ENCODE assay signal across 8 cellular contexts in the genomic region with DNA sequence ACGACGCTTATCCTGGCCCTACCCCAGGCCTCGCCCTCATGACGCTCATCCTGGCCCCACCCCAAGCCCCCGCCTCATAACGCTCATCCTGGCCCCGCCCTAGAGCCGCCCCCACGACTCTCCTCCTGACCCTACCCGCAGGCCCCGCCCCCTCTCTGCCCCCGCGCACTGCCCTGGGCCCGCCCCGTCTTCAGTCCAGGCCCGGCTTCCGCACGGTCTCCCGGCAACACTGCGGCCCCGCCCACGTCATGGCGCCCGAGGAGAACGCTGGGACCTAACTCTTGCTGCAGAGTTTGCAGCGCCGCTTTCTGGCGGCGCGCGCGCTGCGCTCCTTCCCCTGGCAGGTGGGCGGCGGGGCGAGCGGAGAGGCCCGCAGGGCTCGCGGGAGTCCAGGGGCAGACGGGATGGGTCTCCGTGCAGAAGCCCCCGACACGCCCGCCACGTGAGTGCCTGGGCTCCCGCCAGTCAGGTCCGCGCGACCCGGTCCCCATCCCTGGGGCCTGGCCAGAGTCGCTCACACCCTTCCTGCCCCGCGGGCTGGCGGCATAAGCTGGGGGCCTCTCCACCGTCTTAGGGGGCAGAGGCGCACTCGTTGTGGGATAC. TPM values are rescaled to one million over a fixed set of nuclear protein-coding genes. Genes with fewer than 3 reads are reported as not detected.
DNase-seq lines count a peak whose midpoint lies in the region; ATAC-seq and TF ChIP-seq lines count a peak whose summit lies in the region.

No MANE protein-coding gene starts in this region.

- H3K36me3 ChIP-seq in breast epithelium (no peaks in the 10 kb centered on the region), iPS-20b (ENCODE audit: insufficient read depth, low read depth, low read length) (no peaks in the 10 kb centered on the region), skeletal muscle satellite cell (ENCODE audit: insufficient read depth, low read length) (no peaks in the 10 kb centered on the region)

- TF ChIP-seq CTCF in AG04450 (IDR thresholded peaks at IDR 0.05; ENCODE audit: low read depth, low read length), result peak; percentile 22
- no peak for TF ChIP-seq CTCF in breast epithelium (IDR thresholded peaks at IDR 0.05)

- peak overlapping the region; percentile 91 for H3K27ac ChIP-seq in AG04450 (ENCODE audit: low read depth, low read length)
- H3K27ac ChIP-seq in breast epithelium, result peak overlapping the region; percentile 92 to 93
- H3K27ac ChIP-seq in iPS-20b (ENCODE audit: low read length), result peak overlapping the region; percentile 77

- DNase-seq in AG04450 (ENCODE audit: low read depth, low spot score) (peak; percentile 86), NCI-H1694 treated with DMSO at 0.1 percent for 48 hours (lab: John Stamatoyannopoulos, UW) (peak; percentile 91), T-helper 1 cell (peak in 4 of 5 donors; percentile 93 to 97 (median 96)), breast epithelium (ENCODE audit: low spot score in 2 of 2) (peak in 1 of 2 donors; percentile 100)

- peak overlapping the region; percentile 76 for H3K4me3 ChIP-seq in AG04450 (ENCODE audit: low read depth, low read length)
- peak overlapping the region; percentile 52 to 75 (median 75) for H3K4me3 ChIP-seq in breast epithelium
- peak overlapping the region; percentile 81 for H3K4me3 ChIP-seq in iPS-20b (ENCODE audit: low read length)
- peak overlapping the region; percentile 93 for H3K4me3 ChIP-seq in skeletal muscle satellite cell (ENCODE audit: low read length)

- ATAC-seq in GM18519 (IDR thresholded peaks at IDR 0.05; ENCODE audit: low FRiP score, unreplicated experiment) (peak; percentile 31), HG02973 (IDR thresholded peaks at IDR 0.05; ENCODE audit: unreplicated experiment) (peak; percentile 77)

- H3K4me1 ChIP-seq in breast epithelium, result no peaks in the 10 kb centered on the region
- no peaks in the 10 kb centered on the region for H3K4me1 ChIP-seq in iPS-20b (ENCODE audit: insufficient read depth, low read length)
- peaks cover 2% of the 10 kb centered on the region for H3K4me1 ChIP-seq in skeletal muscle satellite cell (ENCODE audit: control insufficient read depth, insufficient read depth, low read length)

- peak overlapping the region; percentile 94 for H3K9ac ChIP-seq in iPS-20b (ENCODE audit: low read depth, low read length)
- H3K9ac ChIP-seq in skeletal muscle satellite cell (ENCODE audit: low read depth, low read length), result peak overlapping the region; percentile 96

- CTCF ChIA-PET in AG04450 (lab: Charles Lee), result no interaction called here

- H3K27me3 ChIP-seq in AG04450 (ENCODE audit: control insufficient read depth, insufficient read depth, low read length), result no peaks in the 10 kb centered on the region
- H3K27me3 ChIP-seq in breast epithelium, result no peaks in the 10 kb centered on the region
- no peaks in the 10 kb centered on the region for H3K27me3 ChIP-seq in iPS-20b (ENCODE audit: insufficient read depth, low read length)
- H3K27me3 ChIP-seq in skeletal muscle satellite cell (ENCODE audit: control insufficient read depth, insufficient read depth, low read length), result no peaks in the 10 kb centered on the region

- no peak for TF ChIP-seq POLR2A in breast epithelium (IDR thresholded peaks at IDR 0.05)

- peak overlapping the region; percentile 97 for H3K4me2 ChIP-seq in skeletal muscle satellite cell (ENCODE audit: low read length)

- intact Hi-C loops in breast epithelium (cut with DNase I; ENCODE audit: low total_unique reads), result no loop called here

- POLR2A ChIA-PET in AG04450 (lab: Yijun Ruan, JAX), result no interaction called here

- H3K9me3 ChIP-seq in AG04450 (ENCODE audit: control insufficient read depth, insufficient read depth, low read length) (no peaks in the 10 kb centered on the region), breast epithelium (no peaks in the 10 kb centered on the region), iPS-20b (ENCODE audit: insufficient read depth, low read depth, low read length) (no peaks in the 10 kb centered on the region), skeletal muscle satellite cell (replicated peaks; ENCODE audit: low read length) (no peaks in the 10 kb centered on the region)

RNA-seq across cellular contexts. Expression of a gene that starts 52.5 kb away (rescaled TPM):
- polyA plus RNA-seq in AG04450 (2011; rRNA removed), result not detected in 2 replicates
- not detected in 2 replicates for polyA minus RNA-seq in AG04450 (2011; rRNA and poly(A)+ RNA removed)
- total RNA-seq in breast epithelium, result 10 to 100 TPM in 1 of 3 donors, 1 to 10 TPM in 1, not detected in 1; 3.3 to 17.7 TPM
- not detected in 2 replicates for total RNA-seq in skeletal muscle satellite cell (2012; rRNA removed)
